ENCODE assay signal across 7 cellular contexts in the genomic region with DNA sequence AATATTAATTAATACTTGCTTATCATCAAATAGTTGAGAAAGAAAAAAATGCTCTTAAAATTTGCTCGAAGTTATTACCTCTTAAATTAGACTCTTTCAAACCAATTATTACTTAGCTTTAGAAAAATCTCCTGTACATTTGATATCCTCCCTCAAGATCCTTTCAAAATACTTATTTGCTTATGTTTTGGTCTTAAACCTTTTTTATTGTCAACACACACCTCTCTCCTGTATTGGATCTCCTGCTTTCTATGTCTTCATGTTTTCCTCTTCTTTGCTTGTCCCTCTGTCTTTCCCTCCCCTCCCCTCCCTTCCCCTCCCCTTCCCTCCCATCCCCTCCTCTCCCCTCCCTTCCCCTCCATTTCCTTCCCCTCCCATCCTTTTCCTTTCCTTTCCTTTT. TPM values are rescaled to one million over a fixed set of nuclear protein-coding genes. Genes with fewer than 3 reads are reported as not detected.
"Had no signal": no experiment of that assay in that cellular context is flagged by ENCODE, and none has a peak within 500 bp of the region (broad histone marks: within the 10 kb centered on the region; RNA-seq: fewer than 3 reads in every experiment).

No MANE protein-coding gene starts in this region.

- H3K4me2 ChIP-seq: KMS-11 had no signal

- H3K9ac ChIP-seq: KMS-11 had no signal

- DNase-seq: KBM-7, KG1 had no signal

- H3K27ac ChIP-seq: HL-60, KMS-11 had no signal

- FAIRE-seq: HTR-8/SVneo had no signal

RNA-seq across cellular contexts. Expression of gene OSBPL6, which starts 14.0 kb away (rescaled TPM):
- total RNA-seq: HT-29 had no signal
- polyA plus RNA-seq: IgD-negative memory B cell had no signal
